Comparison of ENCODE assay signal across 20 cellular contexts in the genomic region with DNA sequence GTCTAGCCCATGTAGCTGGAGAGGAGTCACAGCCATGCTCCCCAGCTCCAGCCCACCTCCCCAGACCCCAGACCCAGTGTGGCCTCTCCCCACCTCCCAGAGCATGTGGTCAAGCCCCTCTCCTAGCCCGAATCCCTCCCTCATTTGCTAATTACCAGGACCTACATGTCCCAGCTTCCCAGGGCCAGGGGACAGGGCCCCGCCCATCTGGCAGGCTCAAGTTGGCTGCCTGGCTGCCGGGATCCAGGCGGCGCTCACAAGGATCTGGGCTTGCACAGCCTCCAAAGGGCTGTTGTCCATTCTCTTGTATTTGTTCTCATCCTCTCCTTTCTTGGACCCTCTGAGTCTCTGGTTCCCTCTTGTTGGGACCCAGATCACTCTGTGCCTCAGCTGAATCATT. TPM values are rescaled to one million over a fixed set of nuclear protein-coding genes. Genes with fewer than 3 reads are reported as not detected.
DNase-seq lines count a peak whose midpoint lies in the region; ATAC-seq and TF ChIP-seq lines count a peak whose summit lies in the region.
"Had no signal": no experiment of that assay in that cellular context is flagged by ENCODE, and none has a peak within 500 bp of the region (broad histone marks: within the 10 kb centered on the region; RNA-seq: fewer than 3 reads in every experiment).

No MANE protein-coding gene starts in this region.

- TF ChIP-seq CTCF in right atrium auricular region (IDR thresholded peaks at IDR 0.05) (no peak), osteocyte (IDR thresholded peaks at IDR 0.05) (no peak)

- H3K9me3 ChIP-seq in right atrium auricular region: no peaks in the 10 kb centered on the region
- H3K9me3 ChIP-seq: BLaER1 treated with 17β-estradiol and CSF1 and Interleukin-3, amounts not matched to agents 10 nM and 100 nM had no signal

- peaks cover 18% of the 10 kb centered on the region for H3K4me1 Mint-ChIP-seq in osteocyte (ENCODE audit: unreplicated experiment)

- no peak for ATAC-seq in HG02870 (IDR thresholded peaks at IDR 0.05; ENCODE audit: unreplicated experiment)

- H3K4me1 ChIP-seq in right atrium auricular region: peaks cover 0 to 25% of the 10 kb centered on the region in 2 donors

- H3K9me3 Mint-ChIP-seq in osteocyte (ENCODE audit: unreplicated experiment): no peaks in the 10 kb centered on the region

- no peaks in the 10 kb centered on the region for H3K27me3 ChIP-seq in right atrium auricular region
- H3K27me3 ChIP-seq: BLaER1 treated with 17β-estradiol and CSF1 and Interleukin-3, amounts not matched to agents 10 nM and 100 nM had no signal

- no peak overlapping the region for H3K4me3 ChIP-seq in right atrium auricular region
- H3K4me3 ChIP-seq: BLaER1 treated with 17β-estradiol and CSF1 and Interleukin-3, amounts not matched to agents 10 nM and 100 nM had no signal

- no peaks in the 10 kb centered on the region for H3K36me3 ChIP-seq in right atrium auricular region

- DNase-seq in NCI-H524 (lab: John Stamatoyannopoulos, UW) (peak; percentile 17 to 41), NCI-H524 treated with DMSO at 0.1 percent for 48 hours (lab: John Stamatoyannopoulos, UW) (no peak), right atrium auricular region (ENCODE audit: low spot score) (no peak), osteocyte (ENCODE audit: extremely low spot score, unreplicated experiment) (no peak), NCI-H774 (lab: John Stamatoyannopoulos, UW) (no peak), DMS79 treated with DMSO at 0.1 percent for 48 hours (lab: John Stamatoyannopoulos, UW) (no peak)
- DNase-seq: DMS153, HCEC 1CT, KBM-7, NCI-H1048, NCI-H146, NCI-H2081 treated with DMSO at 0.1 percent for 48 hours, NCI-H226, NCI-H748 treated with DMSO at 0.1 percent for 48 hours, SHP77 treated with DMSO at 0.1 percent for 48 hours had no signal

- H3K4me3 Mint-ChIP-seq in osteocyte (ENCODE audit: unreplicated experiment): no peak overlapping the region

- H3K36me3 Mint-ChIP-seq in osteocyte (ENCODE audit: unreplicated experiment): no peaks in the 10 kb centered on the region

- peak overlapping the region; percentile 76 for H3K27ac ChIP-seq in angular gyrus (ENCODE audit: low read depth, low read length)
- peak overlapping the region; percentile 23 to 51 for H3K27ac ChIP-seq in right atrium auricular region
- H3K27ac ChIP-seq: 22Rv1, HL-60 had no signal

- H3K27me3 Mint-ChIP-seq in osteocyte (ENCODE audit: unreplicated experiment): no peaks in the 10 kb centered on the region

- peak overlapping the region; percentile 38 for H3K27ac Mint-ChIP-seq in osteocyte (ENCODE audit: unreplicated experiment)

RNA-seq across cellular contexts. Expression of gene MIF, which starts 4.6 kb away (rescaled TPM):
- total RNA-seq in right atrium auricular region (100 to 1,000 TPM; 176 to 273 TPM), osteocyte (354 and 363 TPM in 2 replicates)

RNA-seq across cellular contexts. Expression of gene SLC2A11, which starts 31.9 kb away (rescaled TPM):
- total RNA-seq in right atrium auricular region (10 to 100 TPM; 10.6 to 15.5 TPM), osteocyte (19.0 and 22.6 TPM in 2 replicates)

RNA-seq across cellular contexts. Expression of gene DERL3, which starts 50.8 kb away (rescaled TPM):
- 10 to 100 TPM in 1 of 2 donors, 1 to 10 TPM in 1; 4.0 to 10.6 TPM for total RNA-seq in right atrium auricular region
- total RNA-seq in osteocyte: 0.52 and 0.56 TPM in 2 replicates

Comparison
In these comparisons a context has a peak if more than half of its experiments do, and no peak if none do; other contexts are left out.
1. DNase-seq: peak in NCI-H524 (2 of 2); none in NCI-H524 treated with DMSO at 0.1 percent for 48 hours (single experiment), right atrium auricular region (single experiment), osteocyte (single experiment), NCI-H774 (single experiment) and DMS79 treated with DMSO at 0.1 percent for 48 hours (single experiment).